Comparison of ENCODE assay signal across 13 cellular contexts in genomic region chr1:203075249-203076030, GRCh38. TPM values are rescaled to one million over a fixed set of nuclear protein-coding genes. Genes with fewer than 3 reads are reported as not detected.
DNase-seq lines count a peak whose midpoint lies in the region; ATAC-seq, FAIRE-seq and TF ChIP-seq lines count a peak whose summit lies in the region.
"Had no signal": no experiment of that assay in that cellular context is flagged by ENCODE, and none has a peak within 500 bp of the region (broad histone marks: within the 10 kb centered on the region; RNA-seq: fewer than 3 reads in every experiment).

No MANE protein-coding gene starts in this region.

- H3K9ac ChIP-seq in HepG2 (ENCODE audit: insufficient read depth, low read depth, low read length) (no peak overlapping the region), neural cell (ENCODE audit: low read length) (no peak overlapping the region), smooth muscle cell (ENCODE audit: low read depth) (no peak overlapping the region)
- H3K9ac ChIP-seq: parathyroid adenoma had no signal

- TF ChIP-seq RAD21 in HepG2 (CRISPR knock-in tag; IDR thresholded peaks at IDR 0.05) (no peak), neural cell (conservative IDR thresholded peaks at IDR 0.05) (no peak)

- H2AFZ ChIP-seq in HepG2 (ENCODE audit: low read length) (no peak overlapping the region), neural cell (ENCODE audit: low read depth, low read length) (no peak overlapping the region), smooth muscle cell (ENCODE audit: low read depth) (no peak overlapping the region)
- H2AFZ ChIP-seq: parathyroid adenoma had no signal

- CTCF ChIA-PET in HepG2 (lab: Yijun Ruan, JAX; ENCODE audit: low intra/inter-chr PET ratio, low total read pairs): no interaction called here

- H3K9me3 ChIP-seq in right lobe of liver: no peaks in the 10 kb centered on the region
- H3K9me3 ChIP-seq in HepG2 (ENCODE audit: low read length): no peaks in the 10 kb centered on the region
- no peaks in the 10 kb centered on the region for H3K9me3 ChIP-seq in neural cell (ENCODE audit: low read length)
- H3K9me3 ChIP-seq in vagina: no peaks in the 10 kb centered on the region
- H3K9me3 ChIP-seq in smooth muscle cell (replicated peaks; ENCODE audit: low read depth): no peaks in the 10 kb centered on the region
- no peaks in the 10 kb centered on the region for H3K9me3 ChIP-seq in aorta (ENCODE audit: control insufficient read depth, low read length)
- H3K9me3 ChIP-seq: body of pancreas had no signal

- no peaks in the 10 kb centered on the region for H4K20me1 ChIP-seq in HepG2 (ENCODE audit: insufficient read depth, low read length)
- H4K20me1 ChIP-seq in neural cell (ENCODE audit: insufficient read depth): no peaks in the 10 kb centered on the region
- peaks cover 18% of the 10 kb centered on the region for H4K20me1 ChIP-seq in smooth muscle cell (ENCODE audit: low read depth)

- TF ChIP-seq EP300 in HepG2 (IDR thresholded peaks at IDR 0.05; ENCODE audit: low read depth in 2 of 2, low read length in 2 of 2) (no peak), HepG2 (CRISPR knock-in tag; IDR thresholded peaks at IDR 0.05; ENCODE audit: borderline replicate concordance) (no peak), neural cell (conservative IDR thresholded peaks at IDR 0.05; ENCODE audit: poor library complexity, severe bottlenecking) (no peak)

- no peak for DNase-seq in right lobe of liver
- no peak for DNase-seq in HepG2 (ENCODE audit: low spot score)
- peak; percentile 32 for DNase-seq in germinal center (ENCODE audit: low spot score)
- no peak for DNase-seq in vagina (ENCODE audit: extremely low spot score in 2 of 2)
- DNase-seq in smooth muscle cell (lab: John Stamatoyannopoulos, UW; ENCODE audit: unreplicated experiment): no peak
- DNase-seq in aorta: no peak
- no peak for DNase-seq in HuH-7.5 (ENCODE audit: low spot score)
- DNase-seq: NCI-H146, RPMI8226 had no signal

- ATAC-seq in right lobe of liver (peak; percentile 27 to 36 (median 29)), HepG2 (no peak; the same call in 2 of the 3 replicates), aorta (ENCODE audit: low FRiP score) (no peak)

- H3K27ac ChIP-seq in right lobe of liver: no peak overlapping the region
- H3K27ac ChIP-seq in HepG2 (ENCODE audit: extremely low read length, insufficient read depth, low read length): no peak overlapping the region
- no peak overlapping the region for H3K27ac ChIP-seq in neural cell (ENCODE audit: low read length)
- no peak overlapping the region for H3K27ac ChIP-seq in vagina
- H3K27ac ChIP-seq in smooth muscle cell (ENCODE audit: low read depth): no peak overlapping the region
- no peak overlapping the region for H3K27ac ChIP-seq in aorta (ENCODE audit: low read depth in 1 of 2, low read length in 2 of 2)
- H3K27ac ChIP-seq: body of pancreas, parathyroid adenoma had no signal

- no peak for TF ChIP-seq CTCF in right lobe of liver (IDR thresholded peaks at IDR 0.05)
- no peak for TF ChIP-seq CTCF in HepG2 (CRISPR knock-in tag; IDR thresholded peaks at IDR 0.05)
- TF ChIP-seq CTCF in neural cell (IDR thresholded peaks at IDR 0.05; ENCODE audit: poor library complexity, severe bottlenecking): no peak
- no peak for TF ChIP-seq CTCF in vagina (IDR thresholded peaks at IDR 0.05)
- no peak for TF ChIP-seq CTCF in smooth muscle cell (IDR thresholded peaks at IDR 0.05; ENCODE audit: borderline replicate concordance, insufficient read depth, poor library complexity, severe bottlenecking)

- H3K4me2 ChIP-seq in HepG2 (ENCODE audit: low read depth, low read length) (no peak overlapping the region), neural cell (ENCODE audit: low read length) (no peak overlapping the region), smooth muscle cell (no peak overlapping the region)

- WGBS in right lobe of liver (ENCODE audit: insufficient coverage, low coverage, low lambda C conversion rate, missing lambda C conversion rate): 35% methylated on average over 7 of the region's 56 CpGs
- 66% methylated on average over 20 of the region's 56 CpGs for WGBS in HepG2 (ENCODE audit: low lambda C conversion rate)
- WGBS in smooth muscle cell (ENCODE audit: low lambda C conversion rate): 38% methylated on average over 54 of the region's 56 CpGs
- 48 to 56% methylated on average over 54 to 56 of the region's 56 CpGs for WGBS in aorta, 2 donors

- H3K79me2 ChIP-seq in HepG2 (ENCODE audit: insufficient read depth, low read length) (no peaks in the 10 kb centered on the region), neural cell (replicated peaks; ENCODE audit: insufficient read depth, low read length) (no peaks in the 10 kb centered on the region), smooth muscle cell (ENCODE audit: low read depth) (no peaks in the 10 kb centered on the region)
- H3K79me2 ChIP-seq: parathyroid adenoma had no signal

- H3K4me3 ChIP-seq in right lobe of liver: peak overlapping the region in 2 of 3 donors; percentile 12 to 38
- H3K4me3 ChIP-seq in HepG2 (replicated peaks in 1 of 3; ENCODE audit: insufficient read depth in 1 of 3, low read depth in 2 of 3, low read length in 3 of 3): no peak overlapping the region
- peak overlapping the region; percentile 58 for H3K4me3 ChIP-seq in neural cell (ENCODE audit: low read length)
- peak overlapping the region; percentile 2 to 17 for H3K4me3 ChIP-seq in vagina
- no peak overlapping the region for H3K4me3 ChIP-seq in smooth muscle cell
- H3K4me3 ChIP-seq in aorta (ENCODE audit: low read length in 2 of 2): no peak overlapping the region
- H3K4me3 ChIP-seq: body of pancreas had no signal

- H3K4me1 ChIP-seq in right lobe of liver (peaks cover 0 to 4% (median 0%) of the 10 kb centered on the region in 4 donors), HepG2 (ENCODE audit: insufficient read depth, low read length) (no peaks in the 10 kb centered on the region), vagina (peaks cover 7% of the 10 kb centered on the region), smooth muscle cell (ENCODE audit: low read depth) (no peaks in the 10 kb centered on the region), aorta (ENCODE audit: control insufficient read depth in 1 of 2, insufficient read depth in 2 of 2, low read length in 2 of 2) (no peaks in the 10 kb centered on the region)
- H3K4me1 ChIP-seq: parathyroid adenoma had no signal

- intact Hi-C loops in right lobe of liver (cut with DNase I): no loop called here
- intact Hi-C loops in HepG2 (cut with micrococcal nuclease; ENCODE audit: unreplicated experiment): no loop called here
- intact Hi-C loops in vagina (cut with DNase I): no loop called here
- intact Hi-C loops in aorta (cut with DNase I): no loop called here

- TF ChIP-seq POLR2A in right lobe of liver (IDR thresholded peaks at IDR 0.05): no peak
- TF ChIP-seq POLR2A in HepG2 (IDR thresholded peaks at IDR 0.05; ENCODE audit: insufficient read depth in 1 of 2, low read depth in 2 of 2, low read length in 2 of 2): no peak
- no peak for TF ChIP-seq POLR2A in vagina (IDR thresholded peaks at IDR 0.05)

- BruUV-seq in HepG2 (replicated peaks; lab: Mats Ljungman, UMichigan): no TSS peak

- no peaks in the 10 kb centered on the region for H3F3A ChIP-seq in neural cell (ENCODE audit: insufficient read depth, low read length, poor library complexity, severe bottlenecking)
- no peaks in the 10 kb centered on the region for H3F3A ChIP-seq in smooth muscle cell (ENCODE audit: low read depth)

- no peaks in the 10 kb centered on the region for H3K9me2 ChIP-seq in neural cell (ENCODE audit: insufficient read depth, low read length)

- no peak for FAIRE-seq in HepG2 (lab: Jason Lieb, UNC)

- H3K27me3 ChIP-seq in right lobe of liver (no peaks in the 10 kb centered on the region), HepG2 (ENCODE audit: control insufficient read depth in 1 of 2, insufficient read depth in 2 of 2, low read length in 2 of 2) (peaks cover 0 to 5% of the 10 kb centered on the region in 2 experiments; a peak in 1 of 5 replicates), neural cell (ENCODE audit: insufficient read depth, low read depth, low read length) (peaks cover 41% of the 10 kb centered on the region), vagina (no peaks in the 10 kb centered on the region), smooth muscle cell (ENCODE audit: low read depth) (peaks cover 40% of the 10 kb centered on the region), aorta (ENCODE audit: control insufficient read depth in 1 of 2, insufficient read depth in 2 of 2, low read length in 1 of 2) (no peaks in the 10 kb centered on the region)

- in situ Hi-C loops in HepG2 (cut with HindIII; ENCODE audit: extremely low pct_ligation_motif_present, low pct_unique_long_range_greater_than_20kb): no loop called here

- H3K36me3 ChIP-seq in right lobe of liver (no peaks in the 10 kb centered on the region), HepG2 (replicated peaks in 1 of 2; ENCODE audit: control insufficient read depth in 1 of 2, insufficient read depth in 2 of 2, low read length in 2 of 2) (no peaks in the 10 kb centered on the region), neural cell (ENCODE audit: insufficient read depth, low read length) (no peaks in the 10 kb centered on the region), vagina (no peaks in the 10 kb centered on the region), smooth muscle cell (ENCODE audit: low read depth) (no peaks in the 10 kb centered on the region), aorta (ENCODE audit: control insufficient read depth in 1 of 2, insufficient read depth in 2 of 2, low read length in 1 of 2) (peaks cover 0 to 1% of the 10 kb centered on the region in 2 donors)

- POLR2A ChIA-PET in HepG2 (lab: Yijun Ruan, JAX): no interaction called here

RNA-seq across cellular contexts. Expression of gene MYOG, which starts 10.4 kb away (rescaled TPM):
- not detected for total RNA-seq in right lobe of liver
- not detected in 2 replicates for total RNA-seq in HepG2 (2016; rRNA removed; fragmentation: Illumina TruSeq; extraction: Trizol)
- total RNA-seq in HepG2 (2016; cell fraction: cytosol; rRNA removed; fragmentation: Illumina TruSeq; extraction: Trizol; ENCODE audit: low read depth): not detected in 2 replicates
- not detected in 2 replicates for total RNA-seq in HepG2 (2016; cell fraction: insoluble cytoplasmic fraction; rRNA removed; fragmentation: Illumina TruSeq; extraction: Trizol)
- not detected in 2 replicates for total RNA-seq in HepG2 (2016; cell fraction: membrane; rRNA removed; fragmentation: Illumina TruSeq; extraction: Trizol)
- not detected in 2 replicates for total RNA-seq in HepG2 (2016; cell fraction: nucleus; rRNA removed; fragmentation: Illumina TruSeq; extraction: Trizol)
- not detected in 2 replicates for polyA plus RNA-seq in HepG2 (2011; rRNA removed)
- not detected in 2 replicates for polyA plus RNA-seq in HepG2 (2011; cell fraction: cytosol; rRNA removed)
- polyA plus RNA-seq in HepG2 (2011; cell fraction: nucleus; rRNA removed): not detected in 2 replicates
- not detected in 2 replicates for polyA plus RNA-seq in HepG2 (2012)
- polyA plus RNA-seq in HepG2 (2016; cell fraction: cytosol; fragmentation: Illumina TruSeq; extraction: Trizol; ENCODE audit: low read depth): not detected in 2 replicates
- not detected in 2 replicates for polyA plus RNA-seq in HepG2 (2016; cell fraction: insoluble cytoplasmic fraction; fragmentation: Illumina TruSeq; extraction: Trizol; ENCODE audit: low read depth)
- polyA plus RNA-seq in HepG2 (2016; cell fraction: membrane; fragmentation: Illumina TruSeq; extraction: Trizol; ENCODE audit: low read depth): not detected in 2 replicates
- polyA plus RNA-seq in HepG2 (2016; cell fraction: nucleus; fragmentation: Illumina TruSeq; extraction: Trizol; ENCODE audit: insufficient read depth, low read depth): not detected in 2 replicates
- polyA minus RNA-seq in HepG2 (2011; rRNA and poly(A)+ RNA removed; ENCODE audit: low replicate concordance): not detected in 2 replicates
- not detected in 2 replicates for polyA minus RNA-seq in HepG2 (2011; cell fraction: cytosol; rRNA and poly(A)+ RNA removed)
- polyA minus RNA-seq in HepG2 (2011; cell fraction: nucleus; rRNA and poly(A)+ RNA removed): not detected in 2 replicates
- not detected in 2 replicates for polyA plus RNA-seq in neural cell
- not detected in 2 replicates for polyA minus RNA-seq in neural cell
- not detected for total RNA-seq in vagina
- not detected in 2 replicates for total RNA-seq in smooth muscle cell
- 0.41 TPM in 1 of 2 replicates, not detected in the other for polyA plus RNA-seq in smooth muscle cell
- not detected for total RNA-seq in aorta
- polyA plus RNA-seq in aorta: not detected
- total RNA-seq: body of pancreas, glomerular endothelial cell had no signal

RNA-seq across cellular contexts. Expression of gene PPFIA4, which starts 49.1 kb away (rescaled TPM):
- 1 to 10 TPM in 1 of 6 experiments, under 1 TPM in 4, not detected in 1; 0.18 to 5.5 (median 0.49) TPM for total RNA-seq in right lobe of liver
- not detected in 2 replicates for total RNA-seq in HepG2 (2016; rRNA removed; fragmentation: Illumina TruSeq; extraction: Trizol)
- not detected in 2 replicates for total RNA-seq in HepG2 (2016; cell fraction: cytosol; rRNA removed; fragmentation: Illumina TruSeq; extraction: Trizol; ENCODE audit: low read depth)
- total RNA-seq in HepG2 (2016; cell fraction: insoluble cytoplasmic fraction; rRNA removed; fragmentation: Illumina TruSeq; extraction: Trizol): 0.15 TPM in 1 of 2 replicates, not detected in the other
- not detected in 2 replicates for total RNA-seq in HepG2 (2016; cell fraction: membrane; rRNA removed; fragmentation: Illumina TruSeq; extraction: Trizol)
- total RNA-seq in HepG2 (2016; cell fraction: nucleus; rRNA removed; fragmentation: Illumina TruSeq; extraction: Trizol): 0.12 TPM in 1 of 2 replicates, not detected in the other
- 5.4 and 6.4 TPM in 2 replicates for polyA plus RNA-seq in HepG2 (2011; rRNA removed)
- 0.67 and 1.6 TPM in 2 replicates for polyA plus RNA-seq in HepG2 (2011; cell fraction: cytosol; rRNA removed)
- 76.9 and 115 TPM in 2 replicates for polyA plus RNA-seq in HepG2 (2011; cell fraction: nucleus; rRNA removed)
- polyA plus RNA-seq in HepG2 (2012): 3.1 and 4.4 TPM in 2 replicates
- polyA plus RNA-seq in HepG2 (2016; cell fraction: cytosol; fragmentation: Illumina TruSeq; extraction: Trizol; ENCODE audit: low read depth): not detected in 2 replicates
- not detected in 2 replicates for polyA plus RNA-seq in HepG2 (2016; cell fraction: insoluble cytoplasmic fraction; fragmentation: Illumina TruSeq; extraction: Trizol; ENCODE audit: low read depth)
- polyA plus RNA-seq in HepG2 (2016; cell fraction: membrane; fragmentation: Illumina TruSeq; extraction: Trizol; ENCODE audit: low read depth): not detected in 2 replicates
- polyA plus RNA-seq in HepG2 (2016; cell fraction: nucleus; fragmentation: Illumina TruSeq; extraction: Trizol; ENCODE audit: insufficient read depth, low read depth): 0.07 and 0.44 TPM in 2 replicates
- polyA minus RNA-seq in HepG2 (2011; rRNA and poly(A)+ RNA removed; ENCODE audit: low replicate concordance): 0.72 and 10.8 TPM in 2 replicates
- polyA minus RNA-seq in HepG2 (2011; cell fraction: cytosol; rRNA and poly(A)+ RNA removed): 0.49 and 0.62 TPM in 2 replicates
- polyA minus RNA-seq in HepG2 (2011; cell fraction: nucleus; rRNA and poly(A)+ RNA removed): 19.8 and 25.9 TPM in 2 replicates
- 1.6 and 4.0 TPM in 2 replicates for polyA plus RNA-seq in neural cell
- 2.9 and 3.6 TPM in 2 replicates for polyA minus RNA-seq in neural cell
- total RNA-seq in vagina: 11.5 TPM
- total RNA-seq in smooth muscle cell: 10.4 and 10.8 TPM in 2 replicates
- 6.5 and 9.0 TPM in 2 replicates for polyA plus RNA-seq in smooth muscle cell
- total RNA-seq in aorta: 10 to 100 TPM; 20.2 to 22.7 TPM
- polyA plus RNA-seq in aorta: 1 to 10 TPM; 3.3 to 5.9 TPM
- total RNA-seq: body of pancreas had no signal

RNA-seq across cellular contexts. Expression of gene ADORA1, which starts 52.1 kb away (rescaled TPM):
- under 1 TPM in 5 of 6 experiments, not detected in 1; 0.31 to 0.78 (median 0.39) TPM for total RNA-seq in right lobe of liver
- total RNA-seq in HepG2 (2016; rRNA removed; fragmentation: Illumina TruSeq; extraction: Trizol): 0.08 and 0.11 TPM in 2 replicates
- total RNA-seq in HepG2 (2016; cell fraction: cytosol; rRNA removed; fragmentation: Illumina TruSeq; extraction: Trizol; ENCODE audit: low read depth): not detected in 2 replicates
- total RNA-seq in HepG2 (2016; cell fraction: insoluble cytoplasmic fraction; rRNA removed; fragmentation: Illumina TruSeq; extraction: Trizol): 0.15 TPM in 1 of 2 replicates, not detected in the other
- 0.10 TPM in 1 of 2 replicates, not detected in the other for total RNA-seq in HepG2 (2016; cell fraction: membrane; rRNA removed; fragmentation: Illumina TruSeq; extraction: Trizol)
- total RNA-seq in HepG2 (2016; cell fraction: nucleus; rRNA removed; fragmentation: Illumina TruSeq; extraction: Trizol): 0.22 TPM in 1 of 2 replicates, not detected in the other
- polyA plus RNA-seq in HepG2 (2011; rRNA removed): not detected in 2 replicates
- polyA plus RNA-seq in HepG2 (2011; cell fraction: cytosol; rRNA removed): not detected in 2 replicates
- not detected in 2 replicates for polyA plus RNA-seq in HepG2 (2011; cell fraction: nucleus; rRNA removed)
- polyA plus RNA-seq in HepG2 (2012): not detected in 2 replicates
- not detected in 2 replicates for polyA plus RNA-seq in HepG2 (2016; cell fraction: cytosol; fragmentation: Illumina TruSeq; extraction: Trizol; ENCODE audit: low read depth)
- 0.11 TPM in 1 of 2 replicates, not detected in the other for polyA plus RNA-seq in HepG2 (2016; cell fraction: insoluble cytoplasmic fraction; fragmentation: Illumina TruSeq; extraction: Trizol; ENCODE audit: low read depth)
- not detected in 2 replicates for polyA plus RNA-seq in HepG2 (2016; cell fraction: membrane; fragmentation: Illumina TruSeq; extraction: Trizol; ENCODE audit: low read depth)
- polyA plus RNA-seq in HepG2 (2016; cell fraction: nucleus; fragmentation: Illumina TruSeq; extraction: Trizol; ENCODE audit: insufficient read depth, low read depth): 0.17 TPM in 1 of 2 replicates, not detected in the other
- polyA minus RNA-seq in HepG2 (2011; rRNA and poly(A)+ RNA removed; ENCODE audit: low replicate concordance): 0.72 TPM in 1 of 2 replicates, not detected in the other
- polyA minus RNA-seq in HepG2 (2011; cell fraction: cytosol; rRNA and poly(A)+ RNA removed): not detected in 2 replicates
- polyA minus RNA-seq in HepG2 (2011; cell fraction: nucleus; rRNA and poly(A)+ RNA removed): not detected in 2 replicates
- polyA plus RNA-seq in neural cell: 7.2 and 18.0 TPM in 2 replicates
- polyA minus RNA-seq in neural cell: 10.0 and 18.3 TPM in 2 replicates
- 5.2 TPM for total RNA-seq in vagina
- total RNA-seq in smooth muscle cell: 7.7 and 16.0 TPM in 2 replicates
- 18.0 and 18.5 TPM in 2 replicates for polyA plus RNA-seq in smooth muscle cell
- 1 to 10 TPM in 1 of 2 donors, under 1 TPM in 1; 0.71 to 2.5 TPM for total RNA-seq in aorta
- not detected for polyA plus RNA-seq in aorta
- total RNA-seq: glomerular endothelial cell had no signal

Comparison
In these comparisons a context has a peak if more than half of its experiments do, and no peak if none do; other contexts are left out.
1. ATAC-seq: peak in right lobe of liver (4 of 4); none in HepG2 (single experiment) and aorta (single experiment).
2. H3K4me3 ChIP-seq: peak in right lobe of liver (2 of 3), neural cell (single experiment) and vagina (2 of 2); none in HepG2 (0 of 3), smooth muscle cell (single experiment) and aorta (0 of 2).